Comparison of ENCODE assay signal across 7 cellular contexts in genomic region chr1:150981177-150981804, GRCh38. TPM values are rescaled to one million over a fixed set of nuclear protein-coding genes. Genes with fewer than 3 reads are reported as not detected.
DNase-seq lines count a peak whose midpoint lies in the region; ATAC-seq and TF ChIP-seq lines count a peak whose summit lies in the region.
"Had no signal": no experiment of that assay in that cellular context is flagged by ENCODE, and none has a peak within 500 bp of the region (broad histone marks: within the 10 kb centered on the region; RNA-seq: fewer than 3 reads in every experiment).

No MANE protein-coding gene starts in this region.

- TF ChIP-seq CTCF in progenitor cell of endocrine pancreas (IDR thresholded peaks at IDR 0.05; ENCODE audit: unreplicated experiment) = no peak

- H3K4me3 Mint-ChIP-seq in progenitor cell of endocrine pancreas (ENCODE audit: low read depth) = peak overlapping the region; percentile 50

- peak overlapping the region; percentile 92 for H3K27ac Mint-ChIP-seq in progenitor cell of endocrine pancreas

- ATAC-seq in HG03378 (IDR thresholded peaks at IDR 0.05; ENCODE audit: unreplicated experiment) = no peak

- intact Hi-C loops in cardiac septum (cut with DNase I) = no loop called here

- peaks cover 5% of the 10 kb centered on the region for H3K27me3 Mint-ChIP-seq in progenitor cell of endocrine pancreas

- DNase-seq in SHP77 treated with DMSO at 0.1 percent for 48 hours (lab: John Stamatoyannopoulos, UW) = peak; percentile 92
- DNase-seq in progenitor cell of endocrine pancreas (ENCODE audit: low spot score, unreplicated experiment) = no peak
- DNase-seq in C1 segment of cervical spinal cord (lab: John Stamatoyannopoulos, UW) = no peak
- DNase-seq in cardiac septum (ENCODE audit: low spot score) = no peak

- peaks cover 34% of the 10 kb centered on the region for H3K4me1 Mint-ChIP-seq in progenitor cell of endocrine pancreas (ENCODE audit: low read depth)

- TF ChIP-seq EP300 in Ishikawa (IDR thresholded peaks at IDR 0.05; ENCODE audit: borderline replicate concordance) = no peak

- TF ChIP-seq RAD21 in Ishikawa (IDR thresholded peaks at IDR 0.05; ENCODE audit: low read depth) = no peak

- H3K36me3 Mint-ChIP-seq in progenitor cell of endocrine pancreas (ENCODE audit: insufficient read depth) = no peaks in the 10 kb centered on the region

- H3K9me3 Mint-ChIP-seq in progenitor cell of endocrine pancreas (ENCODE audit: low read depth) = no peaks in the 10 kb centered on the region

TF ChIP-seq in Ishikawa, 13 proteins besides CTCF, POLR2A, EP300 and RAD21:
- TF ChIP-seq EGR1 (IDR thresholded peaks at IDR 0.05) (no peak), TAF1 (IDR thresholded peaks at IDR 0.05; ENCODE audit: low read depth) (0 out of 2 replicates have a peak, but pooled peaks have one; percentile 35), NFIC (IDR thresholded peaks at IDR 0.05) (no peak), YY1 (IDR thresholded peaks at IDR 0.05; ENCODE audit: low read depth) (0 out of 2 replicates have a peak, but pooled peaks have one; percentile 12), FOXM1 (IDR thresholded peaks at IDR 0.05; ENCODE audit: borderline replicate concordance, low read depth) (no peak), TEAD4 (IDR thresholded peaks at IDR 0.05) (peak; percentile 21; the same call in 1 of the 2 replicates), CEBPB (IDR thresholded peaks at IDR 0.05) (peak; percentile 63; the same call in 1 of the 2 replicates), CREB1 (IDR thresholded peaks at IDR 0.05; ENCODE audit: low read depth) (no peak)
- TF ChIP-seq, protein P1, sequence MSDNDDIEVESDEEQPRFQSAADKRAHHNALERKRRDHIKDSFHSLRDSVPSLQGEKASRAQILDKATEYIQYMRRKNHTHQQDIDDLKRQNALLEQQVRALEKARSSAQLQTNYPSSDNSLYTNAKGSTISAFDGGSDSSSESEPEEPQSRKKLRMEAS (IDR thresholded peaks at IDR 0.05) = peak; percentile 58

RNA-seq across cellular contexts. Expression of gene ANXA9, which starts 0.8 kb away (rescaled TPM):
- total RNA-seq in progenitor cell of endocrine pancreas = 3.5 TPM in 2 replicates
- total RNA-seq in cardiac septum = 0.16 TPM
- total RNA-seq: endothelial cell of umbilical vein had no signal

RNA-seq across cellular contexts. Expression of gene CERS2, which starts 6.7 kb away (rescaled TPM):
- total RNA-seq in progenitor cell of endocrine pancreas = 187 and 203 TPM in 2 replicates
- total RNA-seq in cardiac septum = 76.0 TPM

RNA-seq across cellular contexts. Expression of gene MINDY1, which starts 25.4 kb away (rescaled TPM):
- total RNA-seq in progenitor cell of endocrine pancreas = 28.3 and 32.5 TPM in 2 replicates
- 49.1 TPM for total RNA-seq in cardiac septum

RNA-seq across cellular contexts. Expression of gene PRUNE1, which starts 27.0 kb away (rescaled TPM):
- 23.8 and 24.4 TPM in 2 replicates for total RNA-seq in progenitor cell of endocrine pancreas
- 31.0 TPM for total RNA-seq in cardiac septum

RNA-seq across cellular contexts. Expression of gene BNIPL, which starts 55.1 kb away (rescaled TPM):
- total RNA-seq in progenitor cell of endocrine pancreas = 0.91 and 0.93 TPM in 2 replicates
- 0.32 TPM for total RNA-seq in cardiac septum
